In the genomic region with DNA sequence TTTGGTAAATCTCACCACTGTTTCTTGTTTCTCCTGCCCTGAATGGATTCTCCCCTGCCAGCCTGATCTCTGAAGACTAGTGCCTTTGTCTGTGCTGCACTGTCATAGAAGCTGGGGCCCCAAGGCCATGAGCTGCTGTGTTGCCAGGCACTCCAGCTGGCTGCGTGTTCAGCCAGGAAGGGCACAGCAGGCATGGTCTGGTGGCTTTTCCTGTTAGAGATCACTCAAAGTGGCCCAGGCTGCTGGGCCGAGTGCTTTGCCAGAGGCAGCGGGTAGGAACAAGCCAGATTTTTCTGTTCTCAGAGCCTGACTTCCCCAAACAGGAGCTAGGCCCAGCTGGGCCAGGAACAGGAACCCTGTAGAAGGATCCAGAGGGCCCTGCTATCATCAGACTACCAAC, we compare ENCODE assay signal across 17 cellular contexts. TPM values are rescaled to one million over a fixed set of nuclear protein-coding genes. Genes with fewer than 3 reads are reported as not detected.
DNase-seq lines count a peak whose midpoint lies in the region; ATAC-seq and TF ChIP-seq lines count a peak whose summit lies in the region.
"Had no signal": no experiment of that assay in that cellular context is flagged by ENCODE, and none has a peak within 500 bp of the region (broad histone marks: within the 10 kb centered on the region; RNA-seq: fewer than 3 reads in every experiment).

No MANE protein-coding gene starts in this region.

- no peak overlapping the region for H2BK120ac ChIP-seq in neuronal stem cell (ENCODE audit: low read depth, low read length)

- no peak overlapping the region for H2AFZ ChIP-seq in neuronal stem cell (ENCODE audit: low read length)
- H2AFZ ChIP-seq: GM23338 had no signal

- H3K4me2 ChIP-seq in neuronal stem cell (ENCODE audit: insufficient read depth, low read length, poor library complexity, severe bottlenecking) = no peak overlapping the region
- H3K4me2 ChIP-seq: GM23338 had no signal

- no peak overlapping the region for H2BK5ac ChIP-seq in neuronal stem cell (ENCODE audit: low read length)

- no peak overlapping the region for H3K4ac ChIP-seq in neuronal stem cell (ENCODE audit: low read length)

- no peak overlapping the region for H4K91ac ChIP-seq in neuronal stem cell (ENCODE audit: low read depth, low read length, poor library complexity)

- H3K27ac ChIP-seq in heart left ventricle (peak overlapping the region in 5 of 12 donors; percentile 13 to 63 (median 22)), upper lobe of right lung (peak overlapping the region; percentile 31), neuronal stem cell (replicated peaks; ENCODE audit: low read length) (no peak overlapping the region)
- H3K27ac ChIP-seq: esophagus squamous epithelium had no signal

- no peak overlapping the region for H3K18ac ChIP-seq in neuronal stem cell (ENCODE audit: low read length)

- intact Hi-C loops in heart left ventricle (cut with DNase I) (no loop called here), cardiac septum (cut with DNase I) (no loop called here), upper lobe of right lung (cut with DNase I) (no loop called here)

- no peak overlapping the region for H4K8ac ChIP-seq in neuronal stem cell (ENCODE audit: low read depth, low read length)

- no peak overlapping the region for H2BK12ac ChIP-seq in neuronal stem cell (ENCODE audit: low read length)

- H3K36me3 ChIP-seq in heart left ventricle = peaks cover 4 to 57% (median 48%) of the 10 kb centered on the region in 9 donors
- peaks cover 49% of the 10 kb centered on the region for H3K36me3 ChIP-seq in upper lobe of right lung
- H3K36me3 ChIP-seq in neuronal stem cell (replicated peaks in 1 of 2; ENCODE audit: control insufficient read depth in 2 of 2, insufficient read depth in 2 of 2, low read length in 2 of 2) = peaks cover 41 to 68% of the 10 kb centered on the region in 2 donors

- H3K4me1 ChIP-seq in heart left ventricle = peaks cover 0 to 54% (median 26%) of the 10 kb centered on the region in 12 donors
- H3K4me1 ChIP-seq in upper lobe of right lung = peaks cover 28% of the 10 kb centered on the region
- H3K4me1 ChIP-seq in neuronal stem cell (ENCODE audit: control insufficient read depth in 2 of 2, insufficient read depth in 1 of 2, low read depth in 1 of 2, low read length in 2 of 2) = peaks cover 4 to 11% of the 10 kb centered on the region in 2 donors

- no peak overlapping the region for H2BK15ac ChIP-seq in neuronal stem cell (ENCODE audit: low read length)

- H3K9me3 ChIP-seq in heart left ventricle (no peaks in the 10 kb centered on the region), upper lobe of right lung (no peaks in the 10 kb centered on the region), neuronal stem cell (replicated peaks in 1 of 2; ENCODE audit: control insufficient read depth in 2 of 2, insufficient read depth in 1 of 2, low read depth in 1 of 2, low read length in 2 of 2) (no peaks in the 10 kb centered on the region)
- H3K9me3 ChIP-seq: esophagus squamous epithelium had no signal

- TF ChIP-seq POLR2A in heart left ventricle (IDR thresholded peaks at IDR 0.05) = no peak

- no peak overlapping the region for H3K23ac ChIP-seq in neuronal stem cell (ENCODE audit: low read depth, low read length, poor library complexity)

- DNase-seq in heart left ventricle (peak in 1 of 5 donors; percentile 65), cardiac septum (ENCODE audit: low spot score) (no peak), cerebellar cortex (ENCODE audit: low spot score) (peak; percentile 86), midbrain (lab: John Stamatoyannopoulos, UW) (peak; percentile 86), upper lobe of right lung (no peak), neuronal stem cell (ENCODE audit: low spot score) (no peak), DMS114 treated with DMSO at 0.1 percent for 48 hours (lab: John Stamatoyannopoulos, UW; ENCODE audit: unreplicated experiment) (no peak), NCI-H187 (lab: John Stamatoyannopoulos, UW) (no peak)
- DNase-seq: activated CD8-positive, alpha-beta memory T cell treated with anti-CD3 and anti-CD28 coated beads, Interleukin-2, amount 10 ng/mL, durations not matched to agents 7 days and 5 days; dermis blood vessel endothelial cell; esophagus squamous epithelium; naive B cell; NCI-H1930; stimulated activated CD4-positive, alpha-beta T cell treated with anti-CD3 and anti-CD28 coated beads, Interleukin-2, amount 100 ng/mL, for 24 hours; trophoblast cell had no signal

- peaks cover 15% of the 10 kb centered on the region for H3K79me1 ChIP-seq in neuronal stem cell (ENCODE audit: low read depth, low read length)

- H3K27me3 ChIP-seq in heart left ventricle (no peaks in the 10 kb centered on the region), upper lobe of right lung (no peaks in the 10 kb centered on the region), neuronal stem cell (ENCODE audit: control insufficient read depth in 3 of 3, insufficient read depth in 3 of 3, low read depth in 1 of 3, low read length in 3 of 3) (no peaks in the 10 kb centered on the region)
- H3K27me3 ChIP-seq: esophagus squamous epithelium had no signal

- no peak overlapping the region for H2AK5ac ChIP-seq in neuronal stem cell (ENCODE audit: low read depth, low read length)

- WGBS in heart left ventricle, 4 donors = 58 to 87% (median 74%) methylated on average over 3 of the region's 3 CpGs
- no CpG with 5 or more reads among the region's 3 CpGs for WGBS in neuronal stem cell (ENCODE audit: extremely low coverage in 2 of 2, insufficient read length in 2 of 2, insufficient replicate concordance in 1 of 2), 2 donors

- no peak overlapping the region for H3K9ac ChIP-seq in neuronal stem cell (ENCODE audit: low read depth, low read length, poor library complexity)

- H3K14ac ChIP-seq in neuronal stem cell (ENCODE audit: low read length) = no peak overlapping the region

- TF ChIP-seq CTCF in heart left ventricle (IDR thresholded peaks at IDR 0.05) (no peak), upper lobe of right lung (IDR thresholded peaks at IDR 0.05) (no peak)

- peak; percentile 2 to 56 (median 28) for ATAC-seq in heart left ventricle
- no peak for ATAC-seq in upper lobe of right lung
- ATAC-seq: activated CD4-positive, CD25-positive, alpha-beta regulatory T cell treated with anti-CD3 and anti-CD28 coated beads, Interleukin-2, amount 50 U/mL, for 24 hours; activated CD8-positive, alpha-beta memory T cell treated with anti-CD3 and anti-CD28 coated beads, Interleukin-2, amount 10 ng/mL, durations not matched to agents 7 days and 5 days; GM23338 had no signal

- H3K4me3 ChIP-seq in heart left ventricle = no peak overlapping the region
- H3K4me3 ChIP-seq in upper lobe of right lung = no peak overlapping the region
- no peak overlapping the region for H3K4me3 ChIP-seq in neuronal stem cell (ENCODE audit: low read length in 2 of 2)
- H3K4me3 ChIP-seq: esophagus squamous epithelium, GM23338 had no signal

RNA-seq across cellular contexts. Expression of a gene that starts 5.2 kb away (rescaled TPM):
- total RNA-seq in heart left ventricle = 10 to 100 TPM; 11.3 to 49.0 (median 16.9) TPM
- 10 to 100 TPM; 23.2 to 31.2 TPM for polyA plus RNA-seq in heart left ventricle
- 17.6 TPM for total RNA-seq in cardiac septum
- 26.9 TPM for total RNA-seq in upper lobe of right lung
- 16.0 TPM for polyA plus RNA-seq in neuronal stem cell (2013, experiment 1 of 2)
- polyA plus RNA-seq in neuronal stem cell (2013, experiment 2 of 2) = 16.7 TPM

RNA-seq across cellular contexts. Expression of a gene that starts 10.0 kb away (rescaled TPM):
- total RNA-seq in heart left ventricle (under 1 TPM in 3 of 9 donors, not detected in 6; 0.17 to 0.23 (median 0.20) TPM), cardiac septum (not detected), upper lobe of right lung (0.35 TPM)
- polyA plus RNA-seq in heart left ventricle = under 1 TPM in 1 of 2 donors, not detected in 1; 0.07 TPM
- polyA plus RNA-seq in neuronal stem cell (2013, experiment 1 of 2) = 8.2 TPM
- 8.4 TPM for polyA plus RNA-seq in neuronal stem cell (2013, experiment 2 of 2)
- total RNA-seq: activated CD8-positive, alpha-beta memory T cell treated with anti-CD3 and anti-CD28 coated beads, Interleukin-2, amount 10 ng/mL, durations not matched to agents 7 days and 5 days; esophagus squamous epithelium had no signal

RNA-seq across cellular contexts. Expression of a gene that starts 31.1 kb away (rescaled TPM):
- 1 to 10 TPM in 5 of 9 donors, under 1 TPM in 4; 0.33 to 2.6 (median 1.1) TPM for total RNA-seq in heart left ventricle
- under 1 TPM; 0.34 to 0.53 TPM for polyA plus RNA-seq in heart left ventricle
- 1.7 TPM for total RNA-seq in cardiac septum
- total RNA-seq in upper lobe of right lung = 16.2 TPM
- polyA plus RNA-seq in neuronal stem cell (2013, experiment 1 of 2) = 0.01 TPM
- polyA plus RNA-seq in neuronal stem cell (2013, experiment 2 of 2) = 0.01 TPM
- total RNA-seq: activated CD8-positive, alpha-beta memory T cell treated with anti-CD3 and anti-CD28 coated beads, Interleukin-2, amount 10 ng/mL, durations not matched to agents 7 days and 5 days had no signal

RNA-seq across cellular contexts. Expression of a gene that starts 55.4 kb away (rescaled TPM):
- total RNA-seq in heart left ventricle (10 to 100 TPM; 45.3 to 77.2 (median 52.9) TPM), cardiac septum (47.9 TPM), upper lobe of right lung (63.1 TPM)
- polyA plus RNA-seq in heart left ventricle = 10 to 100 TPM; 40.8 to 89.6 TPM
- 49.3 TPM for polyA plus RNA-seq in neuronal stem cell (2013, experiment 1 of 2)
- 51.1 TPM for polyA plus RNA-seq in neuronal stem cell (2013, experiment 2 of 2)

Comparison
In these comparisons a context has a peak if more than half of its experiments do, and no peak if none do; other contexts are left out.
1. DNase-seq: peak in cerebellar cortex (single experiment) and midbrain (single experiment); none in cardiac septum (single experiment), upper lobe of right lung (single experiment), neuronal stem cell (single experiment), DMS114 treated with DMSO at 0.1 percent for 48 hours (single experiment) and NCI-H187 (0 of 2).